23 cellular contexts compared by ENCODE assay signal in the genomic region with DNA sequence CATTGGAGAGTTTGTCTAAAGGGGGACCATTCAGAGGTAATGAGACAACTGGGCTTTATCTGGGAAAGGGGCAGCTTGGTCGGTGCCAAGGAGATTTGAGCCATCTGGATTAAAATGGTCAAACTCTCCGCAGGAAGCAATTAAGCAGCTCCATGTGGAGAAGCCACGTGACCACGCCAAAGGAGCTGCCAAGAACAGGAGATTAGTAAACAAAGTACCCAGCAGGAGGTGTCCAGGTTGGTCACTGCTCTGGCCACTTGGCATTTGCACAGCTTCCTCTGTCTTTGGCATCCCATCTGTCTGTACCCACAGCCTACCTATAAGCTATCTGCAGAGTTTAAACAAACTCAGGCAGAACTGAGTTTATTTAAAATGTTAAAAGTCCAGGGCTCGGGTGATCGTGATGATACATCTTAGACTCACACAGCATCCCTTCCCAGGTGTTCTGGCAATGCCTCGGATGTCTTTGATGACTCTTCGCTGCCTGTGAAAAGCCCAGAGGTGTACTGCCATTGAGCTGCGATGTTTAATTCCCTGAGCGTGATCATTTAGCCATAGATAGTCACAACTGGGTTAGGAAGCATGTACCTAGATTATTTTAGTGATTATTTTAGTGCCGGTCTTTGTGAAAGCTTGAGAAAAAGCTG.
DNase-seq lines count a peak whose midpoint lies in the region; ATAC-seq, FAIRE-seq and TF ChIP-seq lines count a peak whose summit lies in the region.
"Had no signal": no experiment of that assay in that cellular context is flagged by ENCODE, and none has a peak within 500 bp of the region (broad histone marks: within the 10 kb centered on the region; RNA-seq: fewer than 3 reads in every experiment).

No MANE protein-coding gene starts in this region.

- ATAC-seq in HG02840 (IDR thresholded peaks at IDR 0.05; ENCODE audit: low FRiP score, unreplicated experiment) (no peak), HG03342 (IDR thresholded peaks at IDR 0.05; ENCODE audit: unreplicated experiment) (no peak), aorta (ENCODE audit: low FRiP score) (no peak)
- ATAC-seq: A549; gastrocnemius medialis; mucosa of descending colon; stimulated activated effector memory CD8-positive, alpha-beta T cell treated with anti-CD3 and anti-CD28 coated beads, Interleukin-12 subunit alpha, Interleukin-12 subunit beta, amount 100 ng/mL, for 72 hours had no signal

- WGBS in aorta, 2 donors: 72 to 75% methylated on average over 11 of the region's 11 CpGs

- H3K27me3 ChIP-seq in bronchial epithelial cell (ENCODE audit: control insufficient read depth, insufficient read depth, low read length) (no peaks in the 10 kb centered on the region), aorta (ENCODE audit: control insufficient read depth in 1 of 2, insufficient read depth in 2 of 2, low read length in 1 of 2) (no peaks in the 10 kb centered on the region)
- H3K27me3 ChIP-seq: gastrocnemius medialis, neutrophil, right atrium auricular region, thyroid gland had no signal

- no peaks in the 10 kb centered on the region for H3K4me1 ChIP-seq in aorta (ENCODE audit: control insufficient read depth in 1 of 2, insufficient read depth in 2 of 2, low read length in 2 of 2)
- H3K4me1 ChIP-seq: A549, gastrocnemius medialis, thyroid gland had no signal

- no peak overlapping the region for H3K27ac ChIP-seq in aorta (ENCODE audit: low read depth in 1 of 2, low read length in 2 of 2)
- H3K27ac ChIP-seq: A549, epithelial cell of prostate, gastrocnemius medialis, neutrophil, right atrium auricular region, thyroid gland had no signal

- intact Hi-C loops in aorta (cut with DNase I): no loop called here

- no peaks in the 10 kb centered on the region for H3K36me3 ChIP-seq in bronchial epithelial cell (ENCODE audit: control insufficient read depth, insufficient read depth, low read length)
- H3K36me3 ChIP-seq in aorta (ENCODE audit: control insufficient read depth in 1 of 2, insufficient read depth in 2 of 2, low read length in 1 of 2): no peaks in the 10 kb centered on the region
- H3K36me3 ChIP-seq: gastrocnemius medialis, neutrophil, right atrium auricular region, thyroid gland had no signal

- H3K4me3 ChIP-seq in bronchial epithelial cell (ENCODE audit: low read depth, low read length): no peak overlapping the region
- H3K4me3 ChIP-seq in aorta (ENCODE audit: low read length in 2 of 2): no peak overlapping the region
- H3K4me3 ChIP-seq: A549, gastrocnemius medialis, mucosa of descending colon, right atrium auricular region, thyroid gland had no signal

- H3K9me3 ChIP-seq in aorta (ENCODE audit: control insufficient read depth, low read length): no peaks in the 10 kb centered on the region
- H3K9me3 ChIP-seq: A549, gastrocnemius medialis, mucosa of descending colon, neutrophil, right atrium auricular region, thyroid gland had no signal

- FAIRE-seq in bronchial epithelial cell (lab: Jason Lieb, UNC): no peak
- FAIRE-seq: A549, GM12892 had no signal

- DNase-seq in NCI-H2227 (lab: John Stamatoyannopoulos, UW; ENCODE audit: unreplicated experiment) (peak; percentile 22), NCI-H2227 treated with DMSO at 0.1 percent for 48 hours (lab: John Stamatoyannopoulos, UW) (no peak), NCI-H69 (lab: John Stamatoyannopoulos, UW) (peak; percentile 99), bronchial epithelial cell (ENCODE audit: low read depth) (peak; percentile 28), retina (peak; percentile 61), aorta (no peak)
- DNase-seq: activated CD4-positive, alpha-beta T cell treated with anti-CD3 and anti-CD28 coated beads for 4 hours; activated CD8-positive, alpha-beta memory T cell treated with anti-CD3 and anti-CD28 coated beads, Interleukin-2, amount 50 U/mL, for 4 hours; activated gamma-delta T cell; DMS 273 treated with DMSO at 0.1 percent for 48 hours; gastrocnemius medialis; mucosa of descending colon; NK-92 treated with Interleukin-12 subunit alpha and Interleukin-12 subunit beta, amount 100 ng/mL, for 24 hours; RPMI8226; thyroid gland had no signal

- no peak for TF ChIP-seq CTCF in bronchial epithelial cell (IDR thresholded peaks at IDR 0.05; ENCODE audit: insufficient read depth, low read length, severe bottlenecking)

Comparison
In these comparisons a context has a peak if more than half of its experiments do, and no peak if none do; other contexts are left out.
1. DNase-seq: peak in NCI-H2227 (single experiment), NCI-H69 (single experiment), bronchial epithelial cell (single experiment) and retina (single experiment); none in NCI-H2227 treated with DMSO at 0.1 percent for 48 hours (single experiment) and aorta (0 of 2).